In genomic region chr4:56424697-56425514, GRCh38 we compare ENCODE assay signal across 9 cellular contexts. TPM values are rescaled to one million over a fixed set of nuclear protein-coding genes. Genes with fewer than 3 reads are reported as not detected.
DNase-seq lines count a peak whose midpoint lies in the region; ATAC-seq and TF ChIP-seq lines count a peak whose summit lies in the region.
"Had no signal": no experiment of that assay in that cellular context is flagged by ENCODE, and none has a peak within 500 bp of the region (broad histone marks: within the 10 kb centered on the region; RNA-seq: fewer than 3 reads in every experiment).

No MANE protein-coding gene starts in this region.

- no peaks in the 10 kb centered on the region for H4K20me1 ChIP-seq in hepatocyte (ENCODE audit: insufficient read depth, poor library complexity, severe bottlenecking)

- TF ChIP-seq CTCF in hepatocyte (IDR thresholded peaks at IDR 0.05; ENCODE audit: poor library complexity) (peak; percentile 68), thoracic aorta (IDR thresholded peaks at IDR 0.05) (peak; percentile 67)

- WGBS in hepatocyte (ENCODE audit: low lambda C conversion rate, missing lambda C conversion rate) = 79% methylated on average over 5 of the region's 5 CpGs

- no peak for ATAC-seq in thoracic aorta (ENCODE audit: insufficient number of reproducible peaks, low FRiP score, low read depth)
- ATAC-seq in GM19397 (IDR thresholded peaks at IDR 0.05; ENCODE audit: unreplicated experiment) = no peak

- H3K4me1 ChIP-seq in hepatocyte (ENCODE audit: insufficient read depth) (no peaks in the 10 kb centered on the region), thoracic aorta (ENCODE audit: control insufficient read depth in 1 of 2, low read depth in 2 of 2) (no peaks in the 10 kb centered on the region)

- H3K9me2 ChIP-seq in hepatocyte (replicated peaks; ENCODE audit: insufficient read depth) = no peaks in the 10 kb centered on the region

- H3K9me3 ChIP-seq in hepatocyte (ENCODE audit: low read depth) = no peaks in the 10 kb centered on the region
- no peaks in the 10 kb centered on the region for H3K9me3 ChIP-seq in thoracic aorta

- H2AFZ ChIP-seq in hepatocyte = no peak overlapping the region

- no peak overlapping the region for H3K4me2 ChIP-seq in hepatocyte
- H3K4me2 ChIP-seq: BLaER1 had no signal

- H3K36me3 ChIP-seq in hepatocyte (replicated peaks; ENCODE audit: insufficient read depth, low read depth) (no peaks in the 10 kb centered on the region), thoracic aorta (no peaks in the 10 kb centered on the region)

- H3K27ac ChIP-seq in hepatocyte (no peak overlapping the region), thoracic aorta (no peak overlapping the region)
- H3K27ac ChIP-seq: BLaER1 had no signal

- DNase-seq in NCI-H1417 (lab: John Stamatoyannopoulos, UW) = peak in 2 of 3 experiments; percentile 9 to 23
- no peak for DNase-seq in NCI-H1417 treated with DMSO at 0.1 percent for 48 hours (lab: John Stamatoyannopoulos, UW)
- DNase-seq in M059J (ENCODE audit: low read depth) = peak; percentile 13
- peak; percentile 35 for DNase-seq in amniotic epithelial cell (ENCODE audit: low read depth)
- DNase-seq in hepatocyte (ENCODE audit: low spot score) = peak; percentile 54
- no peak for DNase-seq in thoracic aorta (ENCODE audit: low spot score)
- DNase-seq in foreskin melanocyte = no peak

- no peaks in the 10 kb centered on the region for H3K27me3 ChIP-seq in hepatocyte
- H3K27me3 ChIP-seq in thoracic aorta (replicated peaks; ENCODE audit: insufficient read depth) = no peaks in the 10 kb centered on the region
- H3K27me3 ChIP-seq: BLaER1 had no signal

- H3K4me3 ChIP-seq in hepatocyte (no peak overlapping the region), thoracic aorta (no peak overlapping the region)
- H3K4me3 ChIP-seq: BLaER1 had no signal

- H3K79me2 ChIP-seq in hepatocyte = peaks cover 85% of the 10 kb centered on the region

RNA-seq across cellular contexts. Expression of gene PPAT, which starts 10.5 kb away (rescaled TPM):
- 15.0 and 21.6 TPM in 2 replicates for total RNA-seq in M059J (2014; rRNA removed; shearing (Covaris generic))
- total RNA-seq in hepatocyte (17.1 and 21.0 TPM in 2 replicates), thoracic aorta (10 to 100 TPM in 1 of 2 donors, 1 to 10 TPM in 1; 5.1 to 10.0 TPM)
- polyA plus RNA-seq in hepatocyte = 7.6 and 8.0 TPM in 2 replicates

RNA-seq across cellular contexts. Expression of gene PAICS, which starts 11.2 kb away (rescaled TPM):
- total RNA-seq in M059J (2014; rRNA removed; shearing (Covaris generic)) = 62.0 and 68.5 TPM in 2 replicates
- total RNA-seq in hepatocyte (56.5 and 68.6 TPM in 2 replicates), thoracic aorta (10 to 100 TPM in 1 of 2 donors, 1 to 10 TPM in 1; 9.3 to 49.2 TPM)
- 58.0 and 58.2 TPM in 2 replicates for polyA plus RNA-seq in hepatocyte

RNA-seq across cellular contexts. Expression of gene AASDH, which starts 37.6 kb away (rescaled TPM):
- 4.6 and 7.3 TPM in 2 replicates for total RNA-seq in M059J (2014; rRNA removed; shearing (Covaris generic))
- total RNA-seq in hepatocyte = 11.9 and 22.9 TPM in 2 replicates
- polyA plus RNA-seq in hepatocyte = 8.4 and 9.3 TPM in 2 replicates
- total RNA-seq in thoracic aorta = 1 to 10 TPM; 4.6 to 7.9 TPM

RNA-seq across cellular contexts. Expression of gene SRP72, which starts 42.5 kb away (rescaled TPM):
- 55.3 and 70.9 TPM in 2 replicates for total RNA-seq in M059J (2014; rRNA removed; shearing (Covaris generic))
- total RNA-seq in hepatocyte (58.8 and 59.8 TPM in 2 replicates), thoracic aorta (10 to 100 TPM; 43.1 to 52.9 TPM)
- 74.9 and 79.4 TPM in 2 replicates for polyA plus RNA-seq in hepatocyte

Comparison
In these comparisons a context has a peak if more than half of its experiments do, and no peak if none do; other contexts are left out.
1. DNase-seq: peak in NCI-H1417 (2 of 3), M059J (single experiment), amniotic epithelial cell (single experiment) and hepatocyte (single experiment); none in NCI-H1417 treated with DMSO at 0.1 percent for 48 hours (single experiment), thoracic aorta (single experiment) and foreskin melanocyte (single experiment).